ENCODE assay signal across 11 cellular contexts in the genomic region with DNA sequence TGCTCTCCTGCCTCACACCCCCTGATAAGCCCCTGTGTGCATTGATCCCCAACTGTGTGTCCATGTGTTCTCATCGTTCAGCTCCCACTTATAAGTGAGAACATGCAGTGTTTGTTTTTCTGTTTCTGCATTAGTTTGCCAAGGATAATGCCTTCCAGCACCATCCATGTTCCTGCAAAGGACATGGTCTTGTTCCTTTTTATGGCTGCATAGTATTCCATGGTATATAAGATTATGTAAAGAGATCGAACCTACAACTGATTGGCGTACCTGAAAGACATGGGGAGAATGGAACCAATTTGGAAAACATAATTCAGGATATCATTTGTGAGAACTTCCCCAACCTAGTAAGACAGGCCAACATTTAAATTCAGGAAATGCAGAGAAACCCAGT. TPM values are rescaled to one million over a fixed set of nuclear protein-coding genes. Genes with fewer than 3 reads are reported as not detected.
DNase-seq lines count a peak whose midpoint lies in the region; ATAC-seq, FAIRE-seq and TF ChIP-seq lines count a peak whose summit lies in the region.
"Had no signal": no experiment of that assay in that cellular context is flagged by ENCODE, and none has a peak within 500 bp of the region (broad histone marks: within the 10 kb centered on the region; RNA-seq: fewer than 3 reads in every experiment).

No MANE protein-coding gene starts in this region.

- RAD21 ChIA-PET in GM12878 (lab: Charles Lee; ENCODE audit: unreplicated experiment): interaction anchor here (1.2 kb wide), 1 partner anchor 33 kb away, joined by 3 read pairs; no protein-coding TSS in a partner anchor

- no peak for TF ChIP-seq POLR2A in GM12878 (IDR thresholded peaks at IDR 0.05; ENCODE audit: low read depth, low read length)

- H3K36me3 ChIP-seq in GM12878 (ENCODE audit: control insufficient read depth in 2 of 2, insufficient read depth in 2 of 2, low read length in 1 of 2): peaks cover 3 to 13% of the 10 kb centered on the region in 2 experiments; a peak in 3 of 4 replicates
- H3K36me3 ChIP-seq in lung (ENCODE audit: control insufficient read depth in 2 of 2, insufficient read depth in 2 of 2, low read length in 2 of 2): no peaks in the 10 kb centered on the region
- H3K36me3 ChIP-seq in H7 (replicated peaks; ENCODE audit: control insufficient read depth, insufficient read depth, low read length): no peaks in the 10 kb centered on the region; the same call in 1 of the 2 replicates

- H3K4me3 ChIP-seq in right cardiac atrium (ENCODE audit: low read length) (peak overlapping the region; percentile 20), GM12878 (peak overlapping the region; percentile 34; the same call in 1 of the 2 replicates), lung (no peak overlapping the region), H7 (ENCODE audit: insufficient read depth, low read depth, low read length) (no peak overlapping the region)

- intact Hi-C loops in right cardiac atrium (cut with DNase I) (no loop called here), cardiac septum (cut with DNase I) (no loop called here), GM12878 (cut with micrococcal nuclease; ENCODE audit: unreplicated experiment) (no loop called here), posterior cingulate gyrus (cut with DNase I) (no loop called here)

- H3K9me3 ChIP-seq in right cardiac atrium (ENCODE audit: control insufficient read depth, low read length) (peaks cover 8% of the 10 kb centered on the region), GM12878 (replicated peaks; ENCODE audit: control insufficient read depth, insufficient read depth, low read length) (no peaks in the 10 kb centered on the region; the same call in 1 of the 3 replicates), lung (ENCODE audit: control insufficient read depth in 2 of 2, insufficient read depth in 1 of 2, low read length in 1 of 2) (no peaks in the 10 kb centered on the region)

- no peak for TF ChIP-seq RAD21 in GM12878 (IDR thresholded peaks at IDR 0.05; ENCODE audit: insufficient read depth, low read depth, low read length)

- no peak overlapping the region for H3K9ac ChIP-seq in GM12878 (ENCODE audit: control insufficient read depth, insufficient read depth, low read length)

- no TSS peak for BruUV-seq in GM12878 (replicated peaks; lab: Mats Ljungman, UMichigan)

- ATAC-seq in right cardiac atrium (no peak), GM12878 (no peak), lung (ENCODE audit: insufficient read depth, low FRiP score) (no peak), GM18873 (IDR thresholded peaks at IDR 0.05; ENCODE audit: low FRiP score, unreplicated experiment) (no peak), HG03342 (IDR thresholded peaks at IDR 0.05; ENCODE audit: unreplicated experiment) (no peak)

- in situ Hi-C loops in GM12878 (cut with MboI): no loop called here

- no peak for FAIRE-seq in GM12878 (lab: Jason Lieb, UNC)

- TF ChIP-seq CTCF in GM12878 (IDR thresholded peaks at IDR 0.05 in 2 of 3, conservative IDR thresholded peaks at IDR 0.05 in 1 of 3; ENCODE audit: control insufficient read depth in 2 of 3, extremely low read depth in 1 of 3, insufficient read depth in 1 of 3, low read depth in 3 of 3, low read length in 3 of 3) (no peak), lung (IDR thresholded peaks at IDR 0.05; ENCODE audit: control extremely low read depth, extremely low read depth) (no peak)

- POLR2A ChIA-PET in GM12878 (lab: Charles Lee): interaction anchor here (1.1 kb wide), 1 partner anchor 35 kb away, joined by 4 read pairs; no protein-coding TSS in a partner anchor

- H3K27me3 ChIP-seq in right cardiac atrium (ENCODE audit: control insufficient read depth, insufficient read depth) (no peaks in the 10 kb centered on the region), GM12878 (replicated peaks in 1 of 2; ENCODE audit: control insufficient read depth in 2 of 2, insufficient read depth in 2 of 2, low read length in 1 of 2) (no peaks in the 10 kb centered on the region), lung (ENCODE audit: control insufficient read depth, insufficient read depth) (no peaks in the 10 kb centered on the region), H7 (ENCODE audit: control insufficient read depth, insufficient read depth, low read length) (no peaks in the 10 kb centered on the region)

- 90% methylated on average over 3 of the region's 3 CpGs for WGBS in right cardiac atrium
- WGBS in GM12878 (ENCODE audit: insufficient coverage, insufficient replicate concordance, low lambda C conversion rate, missing lambda C conversion rate): 85% methylated on average over 3 of the region's 3 CpGs
- 92 to 99% methylated on average over 3 of the region's 3 CpGs for WGBS in lung, 2 donors

- H2AFZ ChIP-seq in GM12878 (ENCODE audit: control insufficient read depth, low read depth, low read length): no peak overlapping the region

- H4K20me1 ChIP-seq in GM12878 (ENCODE audit: control insufficient read depth, insufficient read depth): no peaks in the 10 kb centered on the region

- CTCF ChIA-PET in GM12878 (lab: Yijun Ruan, JAX): interaction anchor here (1.3 to 2.0 kb wide), 2 partner anchors 19 to 32 kb away, joined by 3 to 4 read pairs; no protein-coding TSS in a partner anchor

- peaks cover 7% of the 10 kb centered on the region for H3K4me1 ChIP-seq in right cardiac atrium (ENCODE audit: control insufficient read depth, insufficient read depth, low read length)
- peaks cover 92% of the 10 kb centered on the region for H3K4me1 ChIP-seq in GM12878 (ENCODE audit: control insufficient read depth, insufficient read depth, low read length)
- peaks cover 12 to 20% of the 10 kb centered on the region in 2 donors for H3K4me1 ChIP-seq in lung (ENCODE audit: control insufficient read depth in 2 of 2, insufficient read depth in 2 of 2, low read length in 2 of 2)

- H3K27ac ChIP-seq in right cardiac atrium (ENCODE audit: low read length) (peak overlapping the region; percentile 74), GM12878 (ENCODE audit: control insufficient read depth, insufficient read depth) (peak overlapping the region; percentile 48), lung (ENCODE audit: low read depth in 1 of 2, low read length in 1 of 2) (peak overlapping the region; percentile 10 to 69)

- peaks cover 94% of the 10 kb centered on the region for H3K79me2 ChIP-seq in GM12878 (ENCODE audit: control insufficient read depth, insufficient read depth, low read length)

- DNase-seq in right cardiac atrium (no peak), cardiac septum (ENCODE audit: low spot score) (no peak), GM12878 (ENCODE audit: low read depth, low spot score) (no peak), lung (ENCODE audit: low spot score) (no peak), posterior cingulate gyrus (no peak), H7 (no peak)
- DNase-seq: activated CD4-positive, alpha-beta T cell treated with anti-CD3 and anti-CD28 coated beads for 1 hour; CD4-positive, alpha-beta T cell; NCI-H187 had no signal

- SMC1A ChIA-PET in GM12878 (lab: Charles Lee; ENCODE audit: uncharacterized antibody, unreplicated experiment): interaction anchor here (0.6 to 2.2 kb wide), 7 partner anchors 11 to 36 kb away, joined by 3 to 13 read pairs (median 4); no protein-coding TSS in a partner anchor

- H3K4me2 ChIP-seq in GM12878 (ENCODE audit: control insufficient read depth, insufficient read depth): peak overlapping the region; percentile 24; the same call in 1 of the 2 replicates

- no peak for TF ChIP-seq EP300 in GM12878 (IDR thresholded peaks at IDR 0.05; ENCODE audit: borderline replicate concordance in 1 of 2, control insufficient read depth in 1 of 2, low read depth in 2 of 2, low read length in 2 of 2)

TF ChIP-seq in GM12878, 131 proteins besides CTCF, POLR2A, EP300 and RAD21 (continues in another document):
- TF ChIP-seq EGR1 (IDR thresholded peaks at IDR 0.05; ENCODE audit: borderline replicate concordance in 1 of 2, low read depth in 2 of 2, low read length in 2 of 2): no peak
- TF ChIP-seq TCF3 (IDR thresholded peaks at IDR 0.05; ENCODE audit: borderline replicate concordance, insufficient read depth, low read depth, low read length): no peak
- TF ChIP-seq SMAD1 (IDR thresholded peaks at IDR 0.05; ENCODE audit: low read depth, partially characterized antibody): no peak
- TF ChIP-seq, protein P1, sequence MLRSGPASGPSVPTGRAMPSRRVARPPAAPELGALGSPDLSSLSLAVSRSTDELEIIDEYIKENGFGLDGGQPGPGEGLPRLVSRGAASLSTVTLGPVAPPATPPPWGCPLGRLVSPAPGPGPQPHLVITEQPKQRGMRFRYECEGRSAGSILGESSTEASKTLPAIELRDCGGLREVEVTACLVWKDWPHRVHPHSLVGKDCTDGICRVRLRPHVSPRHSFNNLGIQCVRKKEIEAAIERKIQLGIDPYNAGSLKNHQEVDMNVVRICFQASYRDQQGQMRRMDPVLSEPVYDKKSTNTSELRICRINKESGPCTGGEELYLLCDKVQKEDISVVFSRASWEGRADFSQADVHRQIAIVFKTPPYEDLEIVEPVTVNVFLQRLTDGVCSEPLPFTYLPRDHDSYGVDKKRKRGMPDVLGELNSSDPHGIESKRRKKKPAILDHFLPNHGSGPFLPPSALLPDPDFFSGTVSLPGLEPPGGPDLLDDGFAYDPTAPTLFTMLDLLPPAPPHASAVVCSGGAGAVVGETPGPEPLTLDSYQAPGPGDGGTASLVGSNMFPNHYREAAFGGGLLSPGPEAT (IDR thresholded peaks at IDR 0.05; ENCODE audit: low read depth): no peak
- no peak for TF ChIP-seq MYC (IDR thresholded peaks at IDR 0.05; ENCODE audit: insufficient read depth, insufficient read length, insufficient replicate concordance, low read length, severe bottlenecking)

RNA-seq across cellular contexts. Expression of gene ANKRD33B, which starts 32.4 kb away (rescaled TPM):
- total RNA-seq in right cardiac atrium: 1 to 10 TPM; 2.2 to 2.7 (median 2.4) TPM
- polyA plus RNA-seq in right cardiac atrium: 1.3 TPM
- total RNA-seq in cardiac septum: 15.2 TPM
- 51.1 and 53.7 TPM in 2 replicates for total RNA-seq in GM12878 (2013; cell fraction: nucleolus; rRNA removed)
- total RNA-seq in GM12878 (2014; rRNA removed): 17.0 and 18.6 TPM in 2 replicates
- total RNA-seq in GM12878 (2014; rRNA removed; fragmentation: Illumina TruSeq; extraction: Trizol): 20.3 and 20.4 TPM in 2 replicates
- total RNA-seq in GM12878 (2021): 58.4 and 61.6 TPM in 2 replicates
- 12.2 TPM for polyA plus RNA-seq in GM12878 (2011; ENCODE audit: low read depth)
- 11.0 and 12.7 TPM in 2 replicates for polyA plus RNA-seq in GM12878 (2011; rRNA removed)
- 16.9 and 17.7 TPM in 2 replicates for polyA plus RNA-seq in GM12878 (2011; cell fraction: cytosol; rRNA removed)
- polyA plus RNA-seq in GM12878 (2011; cell fraction: nucleus; rRNA removed): 24.0 and 29.2 TPM in 2 replicates
- 19.6 TPM in 2 replicates for polyA plus RNA-seq in GM12878 (2012)
- 22.7 and 27.0 TPM in 2 replicates for polyA plus RNA-seq in GM12878 (2014; fragmentation: Illumina TruSeq; extraction: Trizol)
- 1 to 10 TPM; 5.9 to 6.1 TPM for polyA plus RNA-seq in GM12878 (2014; fragmentation: Nextera tagmentation; extraction: Ambion mirVana)
- 19.6 and 20.7 TPM in 2 replicates for polyA plus RNA-seq in GM12878 (2014; rRNA removed)
- 1 to 10 TPM; 4.9 to 9.5 TPM for polyA plus RNA-seq in GM12878 (2016; fragmentation: Nextera tagmentation; extraction: Ambion mirVana)
- polyA minus RNA-seq in GM12878 (2011; rRNA and poly(A)+ RNA removed): 42.2 and 53.6 TPM in 2 replicates
- 28.3 and 29.6 TPM in 2 replicates for polyA minus RNA-seq in GM12878 (2011; cell fraction: cytosol; rRNA and poly(A)+ RNA removed)
- polyA minus RNA-seq in GM12878 (2011; cell fraction: nucleus; rRNA and poly(A)+ RNA removed): 13.7 and 27.7 TPM in 2 replicates
- 1 to 10 TPM; 2.2 to 6.3 TPM for total RNA-seq in lung
- 1 to 10 TPM; 1.0 to 2.0 TPM for polyA plus RNA-seq in lung
- 1.1 and 1.6 TPM in 2 replicates for total RNA-seq in H7 (2014; rRNA removed; shearing (Covaris generic))

Comparison
In these comparisons a context has a peak if more than half of its experiments do, and no peak if none do; other contexts are left out.
1. H3K4me3 ChIP-seq: peak in right cardiac atrium (single experiment) and GM12878 (single experiment); none in lung (single experiment) and H7 (single experiment).
2. Peak in every context shown above with its lines, with median percentiles within 50 percentile points of each other: H3K27ac ChIP-seq.